11 cellular contexts compared by ENCODE assay signal in the genomic region with DNA sequence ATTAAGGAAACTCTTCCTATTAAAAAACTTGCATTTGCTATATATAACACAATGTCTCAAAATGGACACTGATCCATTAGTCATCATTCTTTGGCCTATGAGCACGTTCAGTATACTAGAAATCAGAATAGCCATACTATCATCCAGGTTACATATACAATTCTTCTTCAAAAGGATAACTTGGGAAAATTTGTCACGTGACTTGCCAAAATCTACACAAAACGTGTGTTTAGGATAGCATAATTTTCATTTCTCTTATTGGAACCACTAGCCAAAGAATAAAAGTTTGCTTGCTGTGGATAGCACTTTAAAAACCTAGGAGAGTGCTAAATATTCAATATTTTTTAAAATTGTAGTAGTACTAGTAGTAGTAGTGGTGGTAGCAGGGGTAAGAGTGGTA.
"Had no signal": no experiment of that assay in that cellular context is flagged by ENCODE, and none has a peak within 500 bp of the region (broad histone marks: within the 10 kb centered on the region; RNA-seq: fewer than 3 reads in every experiment).

No MANE protein-coding gene starts in this region.

- ATAC-seq: GM23338, HCT116 had no signal

- H2AFZ ChIP-seq: GM23248, GM23338 had no signal

- H3K4me3 ChIP-seq: GM23248, GM23338, HAP-1 had no signal

- H3K36me3 ChIP-seq: HAP-1 had no signal

- H3K4me2 ChIP-seq: GM23338 had no signal

- DNase-seq: GM23248, GOT3, H7, H9, HCEC 1CT, HFFc6 had no signal

- H3K9ac ChIP-seq: GM23248 had no signal

- H3K27ac ChIP-seq: GM23248 had no signal

- FAIRE-seq: H1, H54 had no signal

- H3K4me1 ChIP-seq: HAP-1 had no signal
